ENCODE assay signal across 1 cellular context in the genomic region with DNA sequence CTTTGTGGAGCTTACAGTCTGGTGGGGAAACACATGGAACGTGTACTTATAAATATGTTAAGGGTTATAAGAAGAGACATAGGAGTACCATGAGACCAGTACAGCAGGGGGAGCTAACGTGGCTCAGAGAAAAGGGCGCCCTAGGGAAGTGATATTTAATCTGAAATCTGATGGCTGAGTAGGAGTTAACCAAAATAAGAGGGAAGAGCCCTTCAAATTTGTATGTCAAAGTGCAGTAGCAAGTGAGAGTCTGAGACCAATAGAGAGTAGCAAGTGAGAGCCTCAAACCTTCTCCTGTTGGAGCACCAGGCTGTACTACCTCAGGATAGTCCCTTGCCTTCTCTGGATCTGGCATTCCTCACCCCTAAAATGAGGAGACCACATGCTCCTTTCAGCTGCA.
TF ChIP-seq lines count a peak whose summit lies in the region.

No MANE protein-coding gene starts in this region.

TF ChIP-seq in H1, 55 proteins besides CTCF, POLR2A, EP300 and RAD21 (continued from another document):
- TF ChIP-seq, protein P1, sequence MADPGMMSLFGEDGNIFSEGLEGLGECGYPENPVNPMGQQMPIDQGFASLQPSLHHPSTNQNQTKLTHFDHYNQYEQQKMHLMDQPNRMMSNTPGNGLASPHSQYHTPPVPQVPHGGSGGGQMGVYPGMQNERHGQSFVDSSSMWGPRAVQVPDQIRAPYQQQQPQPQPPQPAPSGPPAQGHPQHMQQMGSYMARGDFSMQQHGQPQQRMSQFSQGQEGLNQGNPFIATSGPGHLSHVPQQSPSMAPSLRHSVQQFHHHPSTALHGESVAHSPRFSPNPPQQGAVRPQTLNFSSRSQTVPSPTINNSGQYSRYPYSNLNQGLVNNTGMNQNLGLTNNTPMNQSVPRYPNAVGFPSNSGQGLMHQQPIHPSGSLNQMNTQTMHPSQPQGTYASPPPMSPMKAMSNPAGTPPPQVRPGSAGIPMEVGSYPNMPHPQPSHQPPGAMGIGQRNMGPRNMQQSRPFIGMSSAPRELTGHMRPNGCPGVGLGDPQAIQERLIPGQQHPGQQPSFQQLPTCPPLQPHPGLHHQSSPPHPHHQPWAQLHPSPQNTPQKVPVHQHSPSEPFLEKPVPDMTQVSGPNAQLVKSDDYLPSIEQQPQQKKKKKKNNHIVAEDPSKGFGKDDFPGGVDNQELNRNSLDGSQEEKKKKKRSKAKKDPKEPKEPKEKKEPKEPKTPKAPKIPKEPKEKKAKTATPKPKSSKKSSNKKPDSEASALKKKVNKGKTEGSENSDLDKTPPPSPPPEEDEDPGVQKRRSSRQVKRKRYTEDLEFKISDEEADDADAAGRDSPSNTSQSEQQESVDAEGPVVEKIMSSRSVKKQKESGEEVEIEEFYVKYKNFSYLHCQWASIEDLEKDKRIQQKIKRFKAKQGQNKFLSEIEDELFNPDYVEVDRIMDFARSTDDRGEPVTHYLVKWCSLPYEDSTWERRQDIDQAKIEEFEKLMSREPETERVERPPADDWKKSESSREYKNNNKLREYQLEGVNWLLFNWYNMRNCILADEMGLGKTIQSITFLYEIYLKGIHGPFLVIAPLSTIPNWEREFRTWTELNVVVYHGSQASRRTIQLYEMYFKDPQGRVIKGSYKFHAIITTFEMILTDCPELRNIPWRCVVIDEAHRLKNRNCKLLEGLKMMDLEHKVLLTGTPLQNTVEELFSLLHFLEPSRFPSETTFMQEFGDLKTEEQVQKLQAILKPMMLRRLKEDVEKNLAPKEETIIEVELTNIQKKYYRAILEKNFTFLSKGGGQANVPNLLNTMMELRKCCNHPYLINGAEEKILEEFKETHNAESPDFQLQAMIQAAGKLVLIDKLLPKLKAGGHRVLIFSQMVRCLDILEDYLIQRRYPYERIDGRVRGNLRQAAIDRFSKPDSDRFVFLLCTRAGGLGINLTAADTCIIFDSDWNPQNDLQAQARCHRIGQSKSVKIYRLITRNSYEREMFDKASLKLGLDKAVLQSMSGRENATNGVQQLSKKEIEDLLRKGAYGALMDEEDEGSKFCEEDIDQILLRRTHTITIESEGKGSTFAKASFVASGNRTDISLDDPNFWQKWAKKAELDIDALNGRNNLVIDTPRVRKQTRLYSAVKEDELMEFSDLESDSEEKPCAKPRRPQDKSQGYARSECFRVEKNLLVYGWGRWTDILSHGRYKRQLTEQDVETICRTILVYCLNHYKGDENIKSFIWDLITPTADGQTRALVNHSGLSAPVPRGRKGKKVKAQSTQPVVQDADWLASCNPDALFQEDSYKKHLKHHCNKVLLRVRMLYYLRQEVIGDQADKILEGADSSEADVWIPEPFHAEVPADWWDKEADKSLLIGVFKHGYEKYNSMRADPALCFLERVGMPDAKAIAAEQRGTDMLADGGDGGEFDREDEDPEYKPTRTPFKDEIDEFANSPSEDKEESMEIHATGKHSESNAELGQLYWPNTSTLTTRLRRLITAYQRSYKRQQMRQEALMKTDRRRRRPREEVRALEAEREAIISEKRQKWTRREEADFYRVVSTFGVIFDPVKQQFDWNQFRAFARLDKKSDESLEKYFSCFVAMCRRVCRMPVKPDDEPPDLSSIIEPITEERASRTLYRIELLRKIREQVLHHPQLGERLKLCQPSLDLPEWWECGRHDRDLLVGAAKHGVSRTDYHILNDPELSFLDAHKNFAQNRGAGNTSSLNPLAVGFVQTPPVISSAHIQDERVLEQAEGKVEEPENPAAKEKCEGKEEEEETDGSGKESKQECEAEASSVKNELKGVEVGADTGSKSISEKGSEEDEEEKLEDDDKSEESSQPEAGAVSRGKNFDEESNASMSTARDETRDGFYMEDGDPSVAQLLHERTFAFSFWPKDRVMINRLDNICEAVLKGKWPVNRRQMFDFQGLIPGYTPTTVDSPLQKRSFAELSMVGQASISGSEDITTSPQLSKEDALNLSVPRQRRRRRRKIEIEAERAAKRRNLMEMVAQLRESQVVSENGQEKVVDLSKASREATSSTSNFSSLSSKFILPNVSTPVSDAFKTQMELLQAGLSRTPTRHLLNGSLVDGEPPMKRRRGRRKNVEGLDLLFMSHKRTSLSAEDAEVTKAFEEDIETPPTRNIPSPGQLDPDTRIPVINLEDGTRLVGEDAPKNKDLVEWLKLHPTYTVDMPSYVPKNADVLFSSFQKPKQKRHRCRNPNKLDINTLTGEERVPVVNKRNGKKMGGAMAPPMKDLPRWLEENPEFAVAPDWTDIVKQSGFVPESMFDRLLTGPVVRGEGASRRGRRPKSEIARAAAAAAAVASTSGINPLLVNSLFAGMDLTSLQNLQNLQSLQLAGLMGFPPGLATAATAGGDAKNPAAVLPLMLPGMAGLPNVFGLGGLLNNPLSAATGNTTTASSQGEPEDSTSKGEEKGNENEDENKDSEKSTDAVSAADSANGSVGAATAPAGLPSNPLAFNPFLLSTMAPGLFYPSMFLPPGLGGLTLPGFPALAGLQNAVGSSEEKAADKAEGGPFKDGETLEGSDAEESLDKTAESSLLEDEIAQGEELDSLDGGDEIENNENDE (IDR thresholded peaks at IDR 0.05; ENCODE audit: insufficient replicate concordance, low read length): no peak
- TF ChIP-seq FOSL1 (IDR thresholded peaks at IDR 0.05; ENCODE audit: insufficient read depth, low read depth, low read length) (no peak), HDAC2 (IDR thresholded peaks at IDR 0.05; ENCODE audit: borderline replicate concordance in 1 of 2, low read depth in 2 of 2, low read length in 2 of 2) (no peak), MAFK (IDR thresholded peaks at IDR 0.05; ENCODE audit: low read depth, low read length) (no peak), SP4 (IDR thresholded peaks at IDR 0.05; ENCODE audit: low read length) (no peak), ASH2L (IDR thresholded peaks at IDR 0.05; ENCODE audit: low read length) (no peak), SRF (IDR thresholded peaks at IDR 0.05; ENCODE audit: low read depth, low read length) (no peak), POLR2AphosphoS5 (IDR thresholded peaks at IDR 0.05; ENCODE audit: low read depth, low read length) (no peak)
- TF ChIP-seq, protein P2, sequence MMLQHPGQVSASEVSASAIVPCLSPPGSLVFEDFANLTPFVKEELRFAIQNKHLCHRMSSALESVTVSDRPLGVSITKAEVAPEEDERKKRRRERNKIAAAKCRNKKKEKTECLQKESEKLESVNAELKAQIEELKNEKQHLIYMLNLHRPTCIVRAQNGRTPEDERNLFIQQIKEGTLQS (IDR thresholded peaks at IDR 0.05; ENCODE audit: insufficient read depth, low read depth, low read length): no peak
